8 cellular contexts compared by ENCODE assay signal in genomic region chr4:166165829-166166420, GRCh38.
DNase-seq lines count a peak whose midpoint lies in the region; ATAC-seq, FAIRE-seq and TF ChIP-seq lines count a peak whose summit lies in the region.

No MANE protein-coding gene starts in this region.

- H3K9me3 Mint-ChIP-seq in activated CD4-positive, alpha-beta T cell treated with anti-CD3 and anti-CD28 coated beads, Interleukin-2, amount 10 ng/mL, durations not matched to agents 24 days and 14 days = no peaks in the 10 kb centered on the region

- H3K9ac ChIP-seq in keratinocyte (ENCODE audit: control insufficient read depth, extremely low read depth, insufficient read depth, low read length) = no peak overlapping the region

- intact Hi-C loops in activated CD4-positive, alpha-beta T cell treated with anti-CD3 and anti-CD28 coated beads, Interleukin-2, amount 10 ng/mL, durations not matched to agents 24 days and 14 days (cut with micrococcal nuclease) = loop anchor here (1.0 to 5.0 kb wide), 4 partner anchors 86 to 1911 kb away; no protein-coding TSS in a partner anchor
- intact Hi-C loops in tibial artery (cut with DNase I; ENCODE audit: low total_unique reads) = no loop called here

- H3K36me3 ChIP-seq in keratinocyte (ENCODE audit: control insufficient read depth in 2 of 2, extremely low read depth in 1 of 2, insufficient read depth in 2 of 2, low read length in 2 of 2) = no peaks in the 10 kb centered on the region
- H3K36me3 ChIP-seq in tibial artery = no peaks in the 10 kb centered on the region

- H3K9me3 ChIP-seq in keratinocyte (ENCODE audit: control insufficient read depth, low read depth, low read length) = no peaks in the 10 kb centered on the region
- H3K9me3 ChIP-seq in tibial artery = no peaks in the 10 kb centered on the region

- H3K79me2 ChIP-seq in keratinocyte (ENCODE audit: control insufficient read depth, insufficient read depth, low read length) = no peaks in the 10 kb centered on the region

- dilution Hi-C loops in keratinocyte (cut with MboI; ENCODE audit: extremely low pct_ligation_motif_present, low sequenced_read_pairs) = no loop called here

- H4K20me1 ChIP-seq in keratinocyte (ENCODE audit: control insufficient read depth, extremely low read depth, insufficient read depth, low read length) = no peaks in the 10 kb centered on the region

- no peak overlapping the region for H3K27ac Mint-ChIP-seq in activated CD4-positive, alpha-beta T cell treated with anti-CD3 and anti-CD28 coated beads, Interleukin-2, amount 10 ng/mL, durations not matched to agents 24 days and 14 days

- no peaks in the 10 kb centered on the region for H3K4me1 ChIP-seq in keratinocyte (ENCODE audit: control insufficient read depth, extremely low read depth, insufficient read depth, low read length)
- H3K4me1 ChIP-seq in tibial artery = no peaks in the 10 kb centered on the region

- peak; percentile 71 for DNase-seq in activated CD4-positive, alpha-beta T cell treated with anti-CD3 and anti-CD28 coated beads, Interleukin-2, amount 10 ng/mL, durations not matched to agents 24 days and 14 days
- DNase-seq in activated CD4-positive, alpha-beta T cell treated with anti-CD3 and anti-CD28 coated beads for 1 hour = no peak
- DNase-seq in HPDE6-E6E7 (ENCODE audit: extremely low spot score) (peak; percentile 39), NCI-H774 (lab: John Stamatoyannopoulos, UW) (peak; percentile 48), T47D (ENCODE audit: low read depth in 1 of 2, low spot score in 1 of 2) (peak; percentile 2 to 78), keratinocyte (ENCODE audit: low read depth, low spot score) (no peak), tibial artery (no peak)

- H3K27me3 Mint-ChIP-seq in activated CD4-positive, alpha-beta T cell treated with anti-CD3 and anti-CD28 coated beads, Interleukin-2, amount 10 ng/mL, durations not matched to agents 24 days and 14 days = no peaks in the 10 kb centered on the region

- no peaks in the 10 kb centered on the region for H3K4me1 Mint-ChIP-seq in activated CD4-positive, alpha-beta T cell treated with anti-CD3 and anti-CD28 coated beads, Interleukin-2, amount 10 ng/mL, durations not matched to agents 24 days and 14 days

- no peaks in the 10 kb centered on the region for H3K36me3 Mint-ChIP-seq in activated CD4-positive, alpha-beta T cell treated with anti-CD3 and anti-CD28 coated beads, Interleukin-2, amount 10 ng/mL, durations not matched to agents 24 days and 14 days (ENCODE audit: low read depth)

- ATAC-seq in GM21529 (IDR thresholded peaks at IDR 0.05; ENCODE audit: unreplicated experiment) = peak; percentile 97

- H2AFZ ChIP-seq in keratinocyte (ENCODE audit: control insufficient read depth, low read length) = no peak overlapping the region

- FAIRE-seq in keratinocyte (lab: Jason Lieb, UNC) = peak; percentile 89

- H3K4me2 ChIP-seq in keratinocyte (ENCODE audit: control insufficient read depth, extremely low read depth, insufficient read depth, low read depth, low read length) = no peak overlapping the region

- in situ Hi-C loops in T47D (cut with HindIII; ENCODE audit: low pct_unique_long_range_greater_than_20kb, low sequenced_read_pairs) = no loop called here

- TF ChIP-seq CTCF in keratinocyte (optimal IDR thresholded peaks at IDR 0.05 in 1 of 3, IDR thresholded peaks at IDR 0.05 in 1 of 3, conservative IDR thresholded peaks at IDR 0.05 in 1 of 3; ENCODE audit: extremely low read depth in 1 of 3, insufficient read depth in 2 of 3, low read length in 3 of 3) (peak; percentile 46 to 73 (median 64)), tibial artery (IDR thresholded peaks at IDR 0.05) (peak; percentile 75)

- H3K27ac ChIP-seq in keratinocyte (ENCODE audit: control insufficient read depth, insufficient read depth, low read length) = no peak overlapping the region
- no peak overlapping the region for H3K27ac ChIP-seq in tibial artery

- H3K4me3 ChIP-seq in keratinocyte (ENCODE audit: control insufficient read depth in 2 of 3, extremely low read depth in 1 of 3, insufficient read depth in 2 of 3, low read depth in 1 of 3, low read length in 3 of 3) = no peak overlapping the region
- H3K4me3 ChIP-seq in tibial artery = no peak overlapping the region

- no peak overlapping the region for H3K4me3 Mint-ChIP-seq in activated CD4-positive, alpha-beta T cell treated with anti-CD3 and anti-CD28 coated beads, Interleukin-2, amount 10 ng/mL, durations not matched to agents 24 days and 14 days

- no peaks in the 10 kb centered on the region for H3K9me1 ChIP-seq in keratinocyte (ENCODE audit: control insufficient read depth, extremely low read depth, insufficient read depth, low read length)

- no peaks in the 10 kb centered on the region for H3K27me3 ChIP-seq in keratinocyte (ENCODE audit: control insufficient read depth, extremely low read depth, insufficient read depth, low read length)
- no peaks in the 10 kb centered on the region for H3K27me3 ChIP-seq in tibial artery

Comparison
In these comparisons a context has a peak if more than half of its experiments do, and no peak if none do; other contexts are left out.
1. DNase-seq: peak in activated CD4-positive, alpha-beta T cell treated with anti-CD3 and anti-CD28 coated beads, Interleukin-2, amount 10 ng/mL, durations not matched to agents 24 days and 14 days (single experiment), HPDE6-E6E7 (single experiment), NCI-H774 (single experiment) and T47D (2 of 2); none in activated CD4-positive, alpha-beta T cell treated with anti-CD3 and anti-CD28 coated beads for 1 hour (single experiment), keratinocyte (single experiment) and tibial artery (0 of 2).